1 cellular context compared by ENCODE assay signal in the genomic region with DNA sequence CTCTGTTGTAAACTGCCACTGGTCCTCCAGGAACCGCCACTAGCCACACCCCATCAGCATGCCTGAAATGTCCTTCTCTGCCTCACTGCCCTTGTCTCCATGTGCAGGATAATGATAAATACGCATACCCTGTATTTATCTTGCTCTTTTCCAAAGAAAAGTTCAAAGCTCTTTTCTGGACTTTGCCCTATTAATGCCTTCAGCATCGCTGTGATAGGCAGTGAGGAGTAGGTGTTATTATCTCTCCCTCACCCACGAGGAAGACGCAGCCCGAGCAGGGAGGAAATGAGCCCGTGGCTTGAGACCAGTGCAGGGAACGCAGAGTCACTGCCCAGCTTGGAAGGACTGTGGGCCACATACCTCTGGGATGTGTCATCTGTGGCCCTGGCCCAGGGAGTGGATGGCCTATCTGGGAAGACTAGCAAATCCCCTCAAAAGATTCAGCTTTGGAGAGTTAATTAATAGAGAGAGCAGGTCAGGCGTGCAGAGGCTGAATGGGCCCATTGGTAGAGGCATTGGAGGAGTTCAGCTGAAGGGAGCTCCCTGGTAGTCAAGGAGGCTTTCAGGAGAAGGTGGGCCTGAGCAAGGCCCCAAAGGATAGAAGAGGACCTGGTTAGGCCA.
TF ChIP-seq lines count a peak whose summit lies in the region.

No MANE protein-coding gene starts in this region.

TF ChIP-seq in SK-N-SH, 30 proteins besides CTCF, POLR2A, EP300 and RAD21 (continued from another document):
- TF ChIP-seq FOSL2 (IDR thresholded peaks at IDR 0.05; ENCODE audit: borderline replicate concordance, low read depth) = peak; percentile 89
- TF ChIP-seq POLR2AphosphoS5 (IDR thresholded peaks at IDR 0.05; ENCODE audit: low read depth, low read length) = peak; percentile 43; the same call in 1 of the 2 replicates
